ENCODE assay signal across 8 cellular contexts in genomic region chr11:12086271-12087074, GRCh38. TPM values are rescaled to one million over a fixed set of nuclear protein-coding genes. Genes with fewer than 3 reads are reported as not detected.
DNase-seq lines count a peak whose midpoint lies in the region; ATAC-seq and TF ChIP-seq lines count a peak whose summit lies in the region.

No MANE protein-coding gene starts in this region.

- no peaks in the 10 kb centered on the region for H3K9me3 ChIP-seq in adipocyte (ENCODE audit: control insufficient read depth, low read length)
- H3K9me3 ChIP-seq in right cardiac atrium (ENCODE audit: control insufficient read depth, low read length) = no peaks in the 10 kb centered on the region
- H3K9me3 ChIP-seq in stomach = no peaks in the 10 kb centered on the region

- intact Hi-C loops in right cardiac atrium (cut with DNase I) (loop anchor here in 1 of 4 donors (5.0 kb wide), 1 partner anchor 151 kb away; no protein-coding TSS in a partner anchor), stomach (cut with DNase I; ENCODE audit: low total_unique reads) (no loop called here)

- no peaks in the 10 kb centered on the region for H3K27me3 ChIP-seq in ACC112 (ENCODE audit: insufficient read depth, low read length)
- H3K27me3 ChIP-seq in adipocyte (replicated peaks; ENCODE audit: control insufficient read depth, insufficient read depth, low read length) = no peaks in the 10 kb centered on the region
- H3K27me3 ChIP-seq in right cardiac atrium (ENCODE audit: control insufficient read depth, insufficient read depth) = no peaks in the 10 kb centered on the region
- H3K27me3 ChIP-seq in stomach = no peaks in the 10 kb centered on the region

- peak; percentile 85 to 92 for ATAC-seq in right cardiac atrium

- 9% methylated on average over 3 of the region's 3 CpGs for WGBS in right cardiac atrium
- WGBS in stomach, 5 donors = 7 to 37% (median 28%) methylated on average over 3 of the region's 3 CpGs

- H3K36me3 ChIP-seq in ACC112 (ENCODE audit: insufficient read depth, low read length) (peaks cover 7% of the 10 kb centered on the region; the same call in 1 of the 2 replicates), adipocyte (ENCODE audit: control insufficient read depth, insufficient read depth, low read length, severe bottlenecking) (no peaks in the 10 kb centered on the region), stomach (no peaks in the 10 kb centered on the region)

- H3K4me1 ChIP-seq in ACC112 (ENCODE audit: control insufficient read depth, insufficient read depth, low read length, unreplicated experiment) (peaks cover 67% of the 10 kb centered on the region), adipocyte (ENCODE audit: control insufficient read depth, insufficient read depth, low read length) (peaks cover 38% of the 10 kb centered on the region), right cardiac atrium (ENCODE audit: control insufficient read depth, insufficient read depth, low read length) (peaks cover 22% of the 10 kb centered on the region), stomach (peaks cover 45 to 64% (median 53%) of the 10 kb centered on the region in 4 donors)

- peak; percentile 66 for DNase-seq in HT-29 (ENCODE audit: low spot score)
- peak; percentile 93 for DNase-seq in adipocyte (ENCODE audit: low read depth)
- peak; percentile 69 to 82 (median 75) for DNase-seq in right cardiac atrium
- DNase-seq in stomach = peak; percentile 57
- no peak for DNase-seq in NCI-H1417 treated with DMSO at 0.1 percent for 48 hours (lab: John Stamatoyannopoulos, UW)
- DNase-seq in inferior parietal cortex (ENCODE audit: extremely low spot score) = no peak
- DNase-seq in midbrain (lab: John Stamatoyannopoulos, UW) = no peak

- H3K4me3 ChIP-seq in ACC112 (ENCODE audit: low read depth, low read length) = peak overlapping the region; percentile 64
- H3K4me3 ChIP-seq in adipocyte (ENCODE audit: low read length) = peak overlapping the region; percentile 68
- no peak overlapping the region for H3K4me3 ChIP-seq in right cardiac atrium (ENCODE audit: low read length)
- no peak overlapping the region for H3K4me3 ChIP-seq in stomach

- H3K9ac ChIP-seq in adipocyte (ENCODE audit: low read length) = peak overlapping the region; percentile 84

- no peaks in the 10 kb centered on the region for H3K79me2 ChIP-seq in ACC112 (ENCODE audit: control insufficient read depth, insufficient read depth, low read length, unreplicated experiment)

- TF ChIP-seq EP300 in stomach (IDR thresholded peaks at IDR 0.05) = peak; percentile 78

- no peak overlapping the region for H2AFZ ChIP-seq in ACC112 (ENCODE audit: low read length, unreplicated experiment)

- TF ChIP-seq POLR2A in stomach (IDR thresholded peaks at IDR 0.05) = no peak

- TF ChIP-seq CTCF in stomach (IDR thresholded peaks at IDR 0.05) = no peak

- H3K27ac ChIP-seq in ACC112 (ENCODE audit: low read depth, low read length) = peak overlapping the region; percentile 99
- peak overlapping the region; percentile 90 for H3K27ac ChIP-seq in right cardiac atrium (ENCODE audit: low read length)
- peak overlapping the region; percentile 75 to 92 (median 89) for H3K27ac ChIP-seq in stomach

RNA-seq across cellular contexts. Expression of gene MICAL2, which starts 23.9 kb away (rescaled TPM):
- 150 and 153 TPM in 2 replicates for total RNA-seq in HT-29 (2014; rRNA removed; shearing (Covaris generic))
- 100 to 1,000 TPM in 1 of 4 donors, 10 to 100 TPM in 3; 92.1 to 115 (median 95.1) TPM for total RNA-seq in right cardiac atrium
- polyA plus RNA-seq in right cardiac atrium = 62.9 TPM
- 100 to 1,000 TPM in 2 of 5 donors, 10 to 100 TPM in 3; 82.6 to 165 (median 86.1) TPM for total RNA-seq in stomach
- 10 to 100 TPM; 11.2 to 31.4 (median 13.3) TPM for polyA plus RNA-seq in stomach

Comparison
In these comparisons a context has a peak if more than half of its experiments do, and no peak if none do; other contexts are left out.
1. H3K4me3 ChIP-seq: peak in ACC112 (single experiment) and adipocyte (single experiment); none in right cardiac atrium (single experiment) and stomach (0 of 4).
2. DNase-seq: peak in HT-29 (single experiment), adipocyte (single experiment), right cardiac atrium (3 of 3) and stomach (single experiment); none in NCI-H1417 treated with DMSO at 0.1 percent for 48 hours (single experiment), inferior parietal cortex (single experiment) and midbrain (single experiment).
3. Peak in every context shown above with its lines, with median percentiles within 50 percentile points of each other: H3K27ac ChIP-seq.